Comparison of ENCODE assay signal across 14 cellular contexts in the genomic region with DNA sequence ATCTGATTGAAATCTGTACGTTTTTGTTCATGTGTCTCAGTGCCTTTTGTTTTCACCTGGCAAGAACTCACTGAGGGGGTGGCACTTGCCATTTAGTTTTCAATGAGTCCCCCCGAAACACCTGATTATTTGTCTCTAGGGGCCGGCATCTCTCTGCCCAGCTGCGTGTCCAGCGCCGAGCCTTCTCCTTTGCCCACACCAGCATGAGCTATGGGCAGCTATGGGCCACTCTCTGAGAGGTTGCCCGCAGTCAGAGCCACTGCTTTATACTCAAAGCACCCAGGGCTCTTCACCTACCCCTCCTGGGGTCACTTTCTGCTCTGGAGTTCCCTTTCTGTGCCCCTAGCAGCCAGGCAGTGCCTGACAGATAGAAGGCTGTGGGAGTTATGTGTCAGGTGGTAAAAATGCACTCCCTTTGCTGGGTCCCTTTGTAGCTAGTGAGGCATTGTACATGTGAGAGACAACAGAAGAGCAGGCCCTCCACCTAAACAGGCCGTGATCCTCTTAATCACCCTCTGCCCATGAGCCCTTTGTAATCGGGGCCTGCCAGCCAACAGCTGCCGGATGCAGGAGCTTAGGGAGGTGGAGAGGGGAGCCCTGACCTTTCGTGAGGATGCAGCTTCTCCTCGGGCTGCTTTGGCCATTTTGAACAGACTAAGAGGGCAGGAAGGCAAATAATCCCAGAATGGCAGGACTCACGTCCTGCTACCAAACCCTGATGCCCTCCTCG.
"Had no signal": no experiment of that assay in that cellular context is flagged by ENCODE, and none has a peak within 500 bp of the region (broad histone marks: within the 10 kb centered on the region; RNA-seq: fewer than 3 reads in every experiment).

No MANE protein-coding gene starts in this region.

- H3K4me1 ChIP-seq: body of pancreas, colonic mucosa, pancreas, sigmoid colon, thyroid gland had no signal

- H3K36me3 ChIP-seq: colonic mucosa had no signal

- H3K4me3 ChIP-seq: body of pancreas, colonic mucosa, pancreas, sigmoid colon, thyroid gland had no signal

- H3K27me3 ChIP-seq: body of pancreas, colonic mucosa, pancreas, sigmoid colon, thyroid gland had no signal

- H3K9me3 ChIP-seq: body of pancreas, colonic mucosa, pancreas, sigmoid colon, thyroid gland had no signal

- DNase-seq: activated CD4-positive, alpha-beta T cell treated with anti-CD3 and anti-CD28 coated beads, Interleukin-2, amount 10 ng/mL, durations not matched to agents 7 days and 5 days; activated gamma-delta T cell treated with Interleukin-2 at 50 U/mL for 16 hours; amygdala; body of pancreas; central memory CD4-positive, alpha-beta T cell; colonic mucosa; effector CD8-positive, alpha-beta T cell; foreskin fibroblast; glutamatergic neuron; pancreas; sigmoid colon; stimulated activated CD4-positive, alpha-beta T cell treated with anti-CD3 and anti-CD28 coated beads, Interleukin-12 subunit alpha, Interleukin-12 subunit beta, amount 100 ng/mL, for 4 hours; stimulated activated CD4-positive, alpha-beta T cell treated with anti-CD3 and anti-CD28 coated beads, Interleukin-2, amount 100 ng/mL, for 24 hours; thyroid gland had no signal

- ATAC-seq: body of pancreas, pancreas had no signal

- H3K27ac ChIP-seq: body of pancreas, colonic mucosa, pancreas, sigmoid colon, thyroid gland had no signal
